1 cellular context compared by ENCODE assay signal in the genomic region with DNA sequence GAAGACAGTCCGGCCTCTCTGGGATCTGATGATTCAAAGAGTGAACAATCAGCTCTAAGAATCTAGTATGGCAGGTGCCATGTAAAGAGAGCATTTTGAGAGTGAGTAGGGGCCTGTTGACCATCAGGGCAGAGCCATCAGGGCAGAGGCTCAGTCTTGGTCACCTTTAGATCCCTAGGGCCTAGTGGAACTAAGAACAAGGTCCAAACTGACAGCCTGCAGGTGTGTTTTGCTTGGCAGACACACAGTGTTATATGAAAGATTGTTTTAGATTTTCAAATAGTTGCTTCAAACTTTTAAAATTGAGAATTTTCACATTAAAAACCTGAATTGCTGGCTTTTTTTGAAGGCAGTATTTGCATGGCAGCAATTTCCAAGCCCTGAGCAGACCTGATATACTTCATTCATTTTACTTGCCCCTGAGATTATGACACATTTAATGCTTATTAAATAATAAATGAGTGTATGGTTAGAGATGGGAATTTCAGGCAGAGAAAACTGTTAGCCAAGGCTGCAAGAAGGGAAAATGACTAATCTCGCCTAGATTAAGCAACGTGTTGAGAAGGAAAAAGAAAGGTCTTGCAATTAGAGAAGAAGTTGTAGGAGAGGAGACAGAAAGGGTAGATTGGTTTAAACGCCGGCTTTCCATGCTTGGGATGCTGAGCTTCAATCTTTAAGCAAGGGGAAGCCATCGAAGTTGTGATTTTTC.
TF ChIP-seq lines count a peak whose summit lies in the region.

No MANE protein-coding gene starts in this region.

TF ChIP-seq in IMR-90, 13 proteins besides CTCF, POLR2A, EP300 and RAD21:
- TF ChIP-seq BHLHE40 (IDR thresholded peaks at IDR 0.05; ENCODE audit: low read depth, low read length) (no peak), CEBPB (IDR thresholded peaks at IDR 0.05; ENCODE audit: low read depth, low read length) (peak; percentile 65)
TF ChIP-seq in IMR-90: peak in this region for 1.
